25 cellular contexts compared by ENCODE assay signal in genomic region chr5:1814183-1815020, GRCh38.
"Had no signal": no experiment of that assay in that cellular context is flagged by ENCODE, and none has a peak within 500 bp of the region (broad histone marks: within the 10 kb centered on the region; RNA-seq: fewer than 3 reads in every experiment).

No MANE protein-coding gene starts in this region.

- H3K4me1 ChIP-seq: breast epithelium, colonic mucosa, esophagus muscularis mucosa, SJCRH30 had no signal

- H3K4me3 ChIP-seq: breast epithelium, colonic mucosa, dorsolateral prefrontal cortex, esophagus muscularis mucosa, gastrocnemius medialis, heart left ventricle, ovary, psoas muscle, right atrium auricular region, SJCRH30, thoracic aorta had no signal

- H3K27ac ChIP-seq: breast epithelium, colonic mucosa, dorsolateral prefrontal cortex, esophagus muscularis mucosa, gastrocnemius medialis, heart left ventricle, ovary, psoas muscle, right atrium auricular region, SJCRH30, thoracic aorta had no signal

- H3K9me3 ChIP-seq: breast epithelium, colonic mucosa, esophagus muscularis mucosa, gastrocnemius medialis, heart left ventricle, ovary, right atrium auricular region, SJCRH30, thoracic aorta had no signal

- H3K27me3 ChIP-seq: breast epithelium, colonic mucosa, dorsolateral prefrontal cortex, esophagus muscularis mucosa, gastrocnemius medialis, heart left ventricle, ovary, right atrium auricular region, SJCRH30 had no signal

- ATAC-seq: activated CD4-positive, alpha-beta T cell treated with anti-CD3 and anti-CD28 coated beads for 36 hours; activated naive CD4-positive, alpha-beta T cell treated with anti-CD3 and anti-CD28 coated beads, Interleukin-2, amount 50 U/mL, for 72 hours; activated T-cell treated with anti-CD3 and anti-CD28 coated beads, Interleukin-2, amount 50 U/mL, for 72 hours; effector memory CD8-positive, alpha-beta T cell; gastrocnemius medialis; heart left ventricle; naive thymus-derived CD4-positive, alpha-beta T cell; psoas muscle; T-cell; WTC11 had no signal

- H3K36me3 ChIP-seq: breast epithelium, ovary had no signal

- H3K27ac Mint-ChIP-seq: activated CD4-positive, alpha-beta T cell treated with anti-CD3 and anti-CD28 coated beads for 36 hours; activated naive CD4-positive, alpha-beta T cell treated with anti-CD3 and anti-CD28 coated beads, Interleukin-2, amount 50 U/mL, for 72 hours; activated T-cell treated with anti-CD3 and anti-CD28 coated beads, Interleukin-2, amount 50 U/mL, for 72 hours; effector memory CD8-positive, alpha-beta T cell; naive thymus-derived CD4-positive, alpha-beta T cell; T-cell; type B pancreatic cell; WTC11 had no signal

- H3K27me3 Mint-ChIP-seq: activated CD4-positive, alpha-beta T cell treated with anti-CD3 and anti-CD28 coated beads for 36 hours; central memory CD8-positive, alpha-beta T cell; effector memory CD8-positive, alpha-beta T cell; naive thymus-derived CD4-positive, alpha-beta T cell; T-cell; type B pancreatic cell had no signal

- DNase-seq: activated CD4-positive, alpha-beta T cell treated with anti-CD3 and anti-CD28 coated beads for 36 hours; activated CD4-positive, alpha-beta T cell treated with anti-CD3 and anti-CD28 coated beads, Interleukin-2, amount 50 U/mL, for 4 hours; activated CD8-positive, alpha-beta memory T cell treated with anti-CD3 and anti-CD28 coated beads, Interleukin-2, amount 50 U/mL, for 48 hours; activated T-cell treated with anti-CD3 and anti-CD28 coated beads, Interleukin-2, amount 50 U/mL, for 72 hours; colonic mucosa; effector memory CD8-positive, alpha-beta T cell; gastrocnemius medialis; heart left ventricle; mesendoderm; naive thymus-derived CD4-positive, alpha-beta T cell; SJCRH30; stimulated activated CD4-positive, alpha-beta T cell treated with anti-CD3 and anti-CD28 coated beads, Interleukin-12 subunit alpha, Interleukin-12 subunit beta, amount 100 ng/mL, for 4 hours; stimulated activated CD4-positive, alpha-beta T cell treated with anti-CD3 and anti-CD28 coated beads, Interleukin-4, amount 100 ng/mL, for 4 hours; T-cell had no signal

- H3K4me3 Mint-ChIP-seq: activated CD4-positive, alpha-beta T cell treated with anti-CD3 and anti-CD28 coated beads for 36 hours; activated T-cell treated with anti-CD3 and anti-CD28 coated beads, Interleukin-2, amount 50 U/mL, for 72 hours; central memory CD8-positive, alpha-beta T cell; effector memory CD8-positive, alpha-beta T cell; naive thymus-derived CD4-positive, alpha-beta T cell; T-cell; type B pancreatic cell; WTC11 had no signal

- H3K4me1 Mint-ChIP-seq: central memory CD8-positive, alpha-beta T cell had no signal

- H3K9me3 Mint-ChIP-seq: activated naive CD4-positive, alpha-beta T cell treated with anti-CD3 and anti-CD28 coated beads, Interleukin-2, amount 50 U/mL, for 72 hours; activated T-cell treated with anti-CD3 and anti-CD28 coated beads, Interleukin-2, amount 50 U/mL, for 72 hours; central memory CD8-positive, alpha-beta T cell; effector memory CD8-positive, alpha-beta T cell; naive thymus-derived CD4-positive, alpha-beta T cell; T-cell; type B pancreatic cell; WTC11 had no signal
